ENCODE assay signal across 1 cellular context in genomic region chr14:48473944-48474343, GRCh38.
TF ChIP-seq lines count a peak whose summit lies in the region.

No MANE protein-coding gene starts in this region.

TF ChIP-seq in SK-N-SH treated with all-trans-retinoic acid at 6 μM for 48 hours, 23 proteins besides CTCF, POLR2A, EP300 and RAD21 (continued from another document):
- 0 out of 2 replicates have a peak, but pooled peaks have one; percentile 24 for TF ChIP-seq TSHZ2 (CRISPR knock-in tag; IDR thresholded peaks at IDR 0.05)
